In genomic region chr14:63504628-63505027, GRCh38 we compare ENCODE assay signal across 23 cellular contexts. TPM values are rescaled to one million over a fixed set of nuclear protein-coding genes. Genes with fewer than 3 reads are reported as not detected.
DNase-seq lines count a peak whose midpoint lies in the region; ATAC-seq and TF ChIP-seq lines count a peak whose summit lies in the region.
"Had no signal": no experiment of that assay in that cellular context is flagged by ENCODE, and none has a peak within 500 bp of the region (broad histone marks: within the 10 kb centered on the region; RNA-seq: fewer than 3 reads in every experiment).

No MANE protein-coding gene starts in this region.

- H3K9ac ChIP-seq in trophoblast cell (ENCODE audit: low read length): no peak overlapping the region
- H3K9ac ChIP-seq: parathyroid adenoma had no signal

- no peak overlapping the region for H2BK12ac ChIP-seq in trophoblast cell (ENCODE audit: low read length)

- intact Hi-C loops in Panc1 (cut with micrococcal nuclease; ENCODE audit: unreplicated experiment): no loop called here

- H3K36me3 Mint-ChIP-seq in effector memory CD8-positive, alpha-beta T cell (ENCODE audit: insufficient read depth): peaks cover 5% of the 10 kb centered on the region

- no peak overlapping the region for H4K91ac ChIP-seq in trophoblast cell (ENCODE audit: low read depth, low read length)

- TF ChIP-seq CTCF in Panc1 (IDR thresholded peaks at IDR 0.05): no peak
- TF ChIP-seq CTCF in GM10266 (IDR thresholded peaks at IDR 0.05; ENCODE audit: control insufficient read depth, insufficient read depth, low read depth, missing control alignments): no peak

- POLR2A ChIA-PET in Panc1 (lab: Charles Lee): no interaction called here

- no peak overlapping the region for H3K4me3 ChIP-seq in Panc1 (ENCODE audit: low read depth in 2 of 2, low read length in 2 of 2)
- H3K4me3 ChIP-seq in trophoblast cell (ENCODE audit: low read depth, low read length): no peak overlapping the region
- H3K4me3 ChIP-seq: colonic mucosa, GM12878, lower lobe of right lung, thyroid gland had no signal

- no peaks in the 10 kb centered on the region for H3K9me3 ChIP-seq in Panc1 (ENCODE audit: control insufficient read depth, insufficient read depth, low read depth, low read length)
- no peaks in the 10 kb centered on the region for H3K9me3 ChIP-seq in trophoblast cell (ENCODE audit: insufficient read depth, low read depth, low read length)
- H3K9me3 ChIP-seq: colonic mucosa, lower lobe of right lung, thyroid gland had no signal

- CTCF ChIA-PET in Panc1 (lab: Charles Lee): no interaction called here

- peak; percentile 78; the same call in 1 of the 2 replicates for ATAC-seq in Panc1
- ATAC-seq in effector memory CD8-positive, alpha-beta T cell (replicated peaks): no peak
- ATAC-seq: activated T-cell treated with anti-CD3 and anti-CD28 coated beads, Interleukin-2, amount 50 U/mL, for 4 hours; GM12878; lower lobe of right lung; sciatic nerve had no signal

- H4K8ac ChIP-seq in trophoblast cell (ENCODE audit: low read depth, low read length): no peak overlapping the region

- H3K4me3 Mint-ChIP-seq in effector memory CD8-positive, alpha-beta T cell: no peak overlapping the region
- H3K4me3 Mint-ChIP-seq: activated T-cell treated with anti-CD3 and anti-CD28 coated beads, Interleukin-2, amount 50 U/mL, for 4 hours; stimulated activated naive CD8-positive, alpha-beta T cell treated with anti-CD3 and anti-CD28 coated beads, Interleukin-15, Interleukin-2, amounts not matched to agents 100 ng/mL and 50 ng/mL, for 24 hours had no signal

- no peaks in the 10 kb centered on the region for H3K27me3 ChIP-seq in Panc1 (ENCODE audit: control insufficient read depth, insufficient read depth, low read length)
- no peaks in the 10 kb centered on the region for H3K27me3 ChIP-seq in trophoblast cell (ENCODE audit: insufficient read depth, low read length)
- H3K27me3 ChIP-seq: colonic mucosa, thyroid gland had no signal

- no peak overlapping the region for H3K18ac ChIP-seq in trophoblast cell (ENCODE audit: low read length)

- no CpG with 5 or more reads among the region's 2 CpGs for WGBS in trophoblast cell (ENCODE audit: extremely low coverage, insufficient coverage, insufficient read length)

- no peaks in the 10 kb centered on the region for H3K9me3 Mint-ChIP-seq in effector memory CD8-positive, alpha-beta T cell
- H3K9me3 Mint-ChIP-seq: activated T-cell treated with anti-CD3 and anti-CD28 coated beads, Interleukin-2, amount 50 U/mL, for 4 hours; stimulated activated naive CD8-positive, alpha-beta T cell treated with anti-CD3 and anti-CD28 coated beads, Interleukin-15, Interleukin-2, amounts not matched to agents 100 ng/mL and 50 ng/mL, for 24 hours had no signal

- DNase-seq in H4 (ENCODE audit: low spot score): peak; percentile 16
- DNase-seq in Panc1 (ENCODE audit: low read depth, low spot score): no peak
- no peak for DNase-seq in effector memory CD8-positive, alpha-beta T cell
- peak; percentile 60 to 95 for DNase-seq in trophoblast cell
- no peak for DNase-seq in NCI-H1092 treated with DMSO at 0.1 percent for 48 hours (lab: John Stamatoyannopoulos, UW)
- no peak for DNase-seq in SW 1271 (lab: John Stamatoyannopoulos, UW)
- no peak for DNase-seq in GM10266 (ENCODE audit: extremely low spot score)
- DNase-seq: activated T-cell treated with anti-CD3 and anti-CD28 coated beads, Interleukin-2, amount 50 U/mL, for 4 hours; colonic mucosa; DMS53; GOT3; Kasumi-1; kidney glomerular epithelial cell; lower lobe of right lung; NCI-H1048; NCI-H187; NCI-H774; Right ventricle myocardium superior; thyroid gland had no signal

- no peaks in the 10 kb centered on the region for H3K79me1 ChIP-seq in trophoblast cell (ENCODE audit: low read length)

- no TSS peak for BruUV-seq in Panc1 (replicated peaks; lab: Mats Ljungman, UMichigan)

- H3K4me1 Mint-ChIP-seq in effector memory CD8-positive, alpha-beta T cell (ENCODE audit: low read depth in 2 of 2): peaks cover 22 to 40% of the 10 kb centered on the region in 2 donors

- in situ Hi-C loops in Panc1 (cut with HindIII; ENCODE audit: low pct_unique_long_range_greater_than_20kb, low sequenced_read_pairs): no loop called here

- no peaks in the 10 kb centered on the region for H3K36me3 ChIP-seq in Panc1 (ENCODE audit: control insufficient read depth, insufficient read depth, low read length)
- peaks cover 4 to 5% of the 10 kb centered on the region in 2 experiments for H3K36me3 ChIP-seq in trophoblast cell (ENCODE audit: control insufficient read depth in 1 of 2, insufficient read depth in 2 of 2, low read length in 2 of 2)
- H3K36me3 ChIP-seq: colonic mucosa, lower lobe of right lung, thyroid gland had no signal

- no peak overlapping the region for H4K12ac ChIP-seq in trophoblast cell (ENCODE audit: low read depth, low read length)

- H2AFZ ChIP-seq in trophoblast cell (ENCODE audit: insufficient read depth, low read length, poor library complexity): no peak overlapping the region
- H2AFZ ChIP-seq: parathyroid adenoma had no signal

- no peak overlapping the region for H2BK5ac ChIP-seq in trophoblast cell (ENCODE audit: low read depth, low read length, poor library complexity)

- H3K4ac ChIP-seq in trophoblast cell (ENCODE audit: low read depth, low read length): no peak overlapping the region

- H3K27ac Mint-ChIP-seq in effector memory CD8-positive, alpha-beta T cell: peak overlapping the region; percentile 35 to 49
- H3K27ac Mint-ChIP-seq: stimulated activated naive CD8-positive, alpha-beta T cell treated with anti-CD3 and anti-CD28 coated beads, Interleukin-15, Interleukin-2, amounts not matched to agents 100 ng/mL and 50 ng/mL, for 24 hours had no signal

- no peaks in the 10 kb centered on the region for H3K27me3 Mint-ChIP-seq in effector memory CD8-positive, alpha-beta T cell
- H3K27me3 Mint-ChIP-seq: stimulated activated naive CD8-positive, alpha-beta T cell treated with anti-CD3 and anti-CD28 coated beads, Interleukin-15, Interleukin-2, amounts not matched to agents 100 ng/mL and 50 ng/mL, for 24 hours had no signal

- no peak overlapping the region for H2BK120ac ChIP-seq in trophoblast cell (ENCODE audit: insufficient read depth, low read length, poor library complexity)

- H2AK5ac ChIP-seq in trophoblast cell (ENCODE audit: low read length): no peak overlapping the region

- H3K23ac ChIP-seq in trophoblast cell (ENCODE audit: low read length): no peak overlapping the region

- H3K14ac ChIP-seq in trophoblast cell (ENCODE audit: low read length): no peak overlapping the region

- peaks cover 4% of the 10 kb centered on the region for H3K79me2 ChIP-seq in trophoblast cell (ENCODE audit: control insufficient read depth, insufficient read depth, low read length, poor library complexity)

- H3K27ac ChIP-seq in Panc1 (ENCODE audit: low read length): no peak overlapping the region
- no peak overlapping the region for H3K27ac ChIP-seq in trophoblast cell (ENCODE audit: low read depth, low read length)
- H3K27ac ChIP-seq: colonic mucosa, lower lobe of right lung, parathyroid adenoma, thyroid gland had no signal

- 0 out of 2 replicates have a peak, but pooled peaks cover 3% of the 10 kb centered on the region for H3K4me1 ChIP-seq in Panc1 (ENCODE audit: control insufficient read depth, insufficient read depth, low read length)
- H3K4me1 ChIP-seq in trophoblast cell (ENCODE audit: control insufficient read depth in 1 of 2, insufficient read depth in 2 of 2, low read length in 2 of 2): no peaks in the 10 kb centered on the region
- H3K4me1 ChIP-seq: colonic mucosa, parathyroid adenoma had no signal

- no peak overlapping the region for H3K4me2 ChIP-seq in trophoblast cell (ENCODE audit: low read length)

RNA-seq across cellular contexts. Expression of gene PPP2R5E, which starts 38.5 kb away (rescaled TPM):
- total RNA-seq in H4 (2014; rRNA removed; shearing (Covaris generic)): 15.7 and 16.7 TPM in 2 replicates
- total RNA-seq in Panc1 (2021; ENCODE audit: unreplicated experiment): 47.2 TPM
- 15.4 TPM for polyA plus RNA-seq in Panc1 (2012; ENCODE audit: insufficient read length)
- 42.1 TPM in 2 replicates for polyA plus RNA-seq in trophoblast cell (2013)

Comparison
In these comparisons a context has a peak if more than half of its experiments do, and no peak if none do; other contexts are left out.
1. DNase-seq: peak in H4 (single experiment) and trophoblast cell (2 of 2); none in Panc1 (single experiment), effector memory CD8-positive, alpha-beta T cell (0 of 3), NCI-H1092 treated with DMSO at 0.1 percent for 48 hours (single experiment), SW 1271 (0 of 2) and GM10266 (single experiment).